In the genomic region with DNA sequence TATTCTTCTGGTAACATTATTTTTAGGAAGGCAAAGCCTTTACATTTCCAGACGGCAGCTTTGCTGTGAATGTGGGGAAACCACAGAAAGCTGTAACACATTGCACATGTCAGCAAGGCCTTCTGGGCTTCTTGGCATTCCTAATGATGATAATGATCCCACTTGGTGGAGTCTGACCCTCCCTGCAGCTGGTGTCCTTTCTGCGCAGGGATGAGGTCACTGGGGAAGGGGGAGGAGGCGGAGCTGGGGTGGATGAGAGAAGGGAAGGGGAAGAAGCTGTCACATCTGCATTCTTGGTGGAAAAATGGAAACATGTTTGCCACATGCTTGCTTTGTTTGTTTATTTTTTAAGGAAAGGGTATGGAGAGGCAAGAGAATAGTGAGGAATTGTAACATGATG, we compare ENCODE assay signal across 9 cellular contexts.
DNase-seq lines count a peak whose midpoint lies in the region; ATAC-seq and TF ChIP-seq lines count a peak whose summit lies in the region.
"Had no signal": no experiment of that assay in that cellular context is flagged by ENCODE, and none has a peak within 500 bp of the region (broad histone marks: within the 10 kb centered on the region; RNA-seq: fewer than 3 reads in every experiment).

No MANE protein-coding gene starts in this region.

- H3K27ac ChIP-seq in neural progenitor cell = no peak overlapping the region

- no peak overlapping the region for H3K4me3 Mint-ChIP-seq in neural progenitor cell

- TF ChIP-seq CTCF in AG10803 (conservative IDR thresholded peaks at IDR 0.05; ENCODE audit: low read length) = no peak
- no peak for TF ChIP-seq CTCF in fibroblast of the aortic adventitia (IDR thresholded peaks at IDR 0.05; ENCODE audit: insufficient read depth, low read length)
- no peak for TF ChIP-seq CTCF in neural progenitor cell (IDR thresholded peaks at IDR 0.05)

- H4K20me1 ChIP-seq in neural progenitor cell (ENCODE audit: low read depth) = no peaks in the 10 kb centered on the region

- no peaks in the 10 kb centered on the region for H3K79me2 ChIP-seq in neural progenitor cell (ENCODE audit: low read depth)

- H3K9me3 Mint-ChIP-seq in neural progenitor cell = no peaks in the 10 kb centered on the region

- no peaks in the 10 kb centered on the region for H3K9me3 ChIP-seq in neural progenitor cell (ENCODE audit: low read depth)

- H3K4me1 Mint-ChIP-seq in neural progenitor cell = peaks cover 18% of the 10 kb centered on the region

- H3K4me2 ChIP-seq in neural progenitor cell = no peak overlapping the region

- no peaks in the 10 kb centered on the region for H3F3A ChIP-seq in neural progenitor cell (ENCODE audit: low read depth)

- no peaks in the 10 kb centered on the region for H3K27me3 Mint-ChIP-seq in neural progenitor cell (ENCODE audit: insufficient read depth, low read depth)

- no peak overlapping the region for H2AFZ ChIP-seq in neural progenitor cell (replicated peaks)

- peak overlapping the region; percentile 10 for H3K27ac Mint-ChIP-seq in neural progenitor cell

- no peak overlapping the region for H3K9ac ChIP-seq in neural progenitor cell

- no peaks in the 10 kb centered on the region for H3K4me1 ChIP-seq in neural progenitor cell

- no peaks in the 10 kb centered on the region for H3K36me3 ChIP-seq in neural progenitor cell

- H3K36me3 Mint-ChIP-seq in neural progenitor cell = no peaks in the 10 kb centered on the region

- no peak for ATAC-seq in GM19023 (IDR thresholded peaks at IDR 0.05; ENCODE audit: unreplicated experiment)
- no peak for ATAC-seq in GM18498 (IDR thresholded peaks at IDR 0.05; ENCODE audit: unreplicated experiment)

- peak; percentile 99 for DNase-seq in AG10803 (ENCODE audit: low read depth)
- peak; percentile 44 for DNase-seq in MV-4-11 (lab: John Stamatoyannopoulos, UW)
- peak; percentile 88 for DNase-seq in fibroblast of the aortic adventitia (ENCODE audit: low read depth)
- peak; percentile 22 for DNase-seq in neural progenitor cell (ENCODE audit: low spot score)
- no peak for DNase-seq in activated CD4-positive, alpha-beta T cell treated with anti-CD3 and anti-CD28 coated beads for 4 hours
- DNase-seq in cerebellar nuclear complex (lab: John Stamatoyannopoulos, UW) = no peak
- DNase-seq: activated naive CD4-positive, alpha-beta T cell had no signal

- H3K27me3 ChIP-seq in neural progenitor cell = no peaks in the 10 kb centered on the region

- no peak overlapping the region for H3K4me3 ChIP-seq in AG10803 (ENCODE audit: low read length)
- H3K4me3 ChIP-seq in fibroblast of the aortic adventitia (ENCODE audit: low read depth, low read length) = no peak overlapping the region
- H3K4me3 ChIP-seq in neural progenitor cell = no peak overlapping the region

Comparison
In these comparisons a context has a peak if more than half of its experiments do, and no peak if none do; other contexts are left out.
1. DNase-seq: peak in AG10803 (single experiment), MV-4-11 (single experiment), fibroblast of the aortic adventitia (single experiment) and neural progenitor cell (single experiment); none in activated CD4-positive, alpha-beta T cell treated with anti-CD3 and anti-CD28 coated beads for 4 hours (0 of 2) and cerebellar nuclear complex (0 of 2).